Comparison of ENCODE assay signal across 1 cellular context in the genomic region with DNA sequence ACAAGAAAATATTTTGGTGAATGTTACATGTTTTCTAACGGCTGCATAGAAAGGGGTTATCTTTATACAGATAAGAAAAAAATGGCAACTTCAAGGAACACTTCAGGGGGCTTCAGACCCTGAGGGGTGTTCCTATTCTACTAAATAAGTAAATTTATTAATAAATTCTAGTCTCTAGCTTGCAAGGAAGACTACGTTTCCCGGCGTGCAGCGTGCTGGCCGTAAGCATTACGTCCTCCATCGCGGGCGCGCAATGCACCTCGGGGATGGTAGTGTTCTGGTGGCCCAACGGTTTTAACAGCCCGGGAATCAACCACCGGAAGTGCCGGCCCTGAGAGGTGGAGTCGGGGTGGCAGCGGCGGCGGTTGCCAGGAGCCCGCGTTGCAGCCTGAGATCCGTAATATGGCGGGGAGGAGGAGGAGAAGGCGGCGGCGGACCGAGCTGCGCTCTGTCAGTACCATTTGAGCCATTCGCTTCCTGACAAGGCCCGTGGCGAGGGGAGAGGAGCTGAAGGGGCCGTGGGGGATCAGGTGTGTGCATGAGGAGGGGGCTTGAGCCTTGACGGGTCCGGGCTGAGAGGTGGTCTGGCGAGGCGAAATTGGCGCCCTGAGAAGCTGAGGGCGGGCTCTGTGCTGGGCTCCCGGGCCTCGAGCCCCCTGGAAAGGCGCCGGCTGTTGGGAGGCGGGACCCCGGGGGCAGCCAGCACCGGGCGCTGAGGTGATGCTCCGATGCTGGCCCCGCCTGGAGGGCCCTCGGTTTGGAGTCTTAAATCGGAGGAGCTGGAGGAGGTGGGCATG.
TF ChIP-seq lines count a peak whose summit lies in the region.

A gene with protein sequence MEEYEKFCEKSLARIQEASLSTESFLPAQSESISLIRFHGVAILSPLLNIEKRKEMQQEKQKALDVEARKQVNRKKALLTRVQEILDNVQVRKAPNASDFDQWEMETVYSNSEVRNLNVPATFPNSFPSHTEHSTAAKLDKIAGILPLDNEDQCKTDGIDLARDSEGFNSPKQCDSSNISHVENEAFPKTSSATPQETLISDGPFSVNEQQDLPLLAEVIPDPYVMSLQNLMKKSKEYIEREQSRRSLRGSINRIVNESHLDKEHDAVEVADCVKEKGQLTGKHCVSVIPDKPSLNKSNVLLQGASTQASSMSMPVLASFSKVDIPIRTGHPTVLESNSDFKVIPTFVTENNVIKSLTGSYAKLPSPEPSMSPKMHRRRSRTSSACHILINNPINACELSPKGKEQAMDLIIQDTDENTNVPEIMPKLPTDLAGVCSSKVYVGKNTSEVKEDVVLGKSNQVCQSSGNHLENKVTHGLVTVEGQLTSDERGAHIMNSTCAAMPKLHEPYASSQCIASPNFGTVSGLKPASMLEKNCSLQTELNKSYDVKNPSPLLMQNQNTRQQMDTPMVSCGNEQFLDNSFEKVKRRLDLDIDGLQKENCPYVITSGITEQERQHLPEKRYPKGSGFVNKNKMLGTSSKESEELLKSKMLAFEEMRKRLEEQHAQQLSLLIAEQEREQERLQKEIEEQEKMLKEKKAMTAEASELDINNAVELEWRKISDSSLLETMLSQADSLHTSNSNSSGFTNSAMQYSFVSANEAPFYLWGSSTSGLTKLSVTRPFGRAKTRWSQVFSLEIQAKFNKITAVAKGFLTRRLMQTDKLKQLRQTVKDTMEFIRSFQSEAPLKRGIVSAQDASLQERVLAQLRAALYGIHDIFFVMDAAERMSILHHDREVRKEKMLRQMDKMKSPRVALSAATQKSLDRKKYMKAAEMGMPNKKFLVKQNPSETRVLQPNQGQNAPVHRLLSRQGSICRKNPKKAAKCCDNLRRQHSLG (plus strand): TSS at position 384 of the 797 bp plus-strand sequence. CDS start 3,940 bp downstream, outside the sequence.

TF ChIP-seq in GM12878, 131 proteins besides CTCF, POLR2A, EP300 and RAD21 (continued from another document):
- TF ChIP-seq RELA (IDR thresholded peaks at IDR 0.05; ENCODE audit: borderline replicate concordance, partially characterized antibody) (no peak), TAF1 (IDR thresholded peaks at IDR 0.05; ENCODE audit: borderline replicate concordance, low read depth, low read length) (peak; percentile 66; the same call in 1 of the 2 replicates), SUPT20H (IDR thresholded peaks at IDR 0.05; ENCODE audit: borderline replicate concordance, control insufficient read depth, low read depth, low read length) (no peak), RCOR1 (conservative IDR thresholded peaks at IDR 0.05; ENCODE audit: low read depth, low read length) (no peak), CHD4 (IDR thresholded peaks at IDR 0.05) (no peak), TARDBP (IDR thresholded peaks at IDR 0.05; ENCODE audit: borderline replicate concordance) (peak; percentile 91), TCF7 (IDR thresholded peaks at IDR 0.05; ENCODE audit: borderline replicate concordance) (no peak), CBX3 (IDR thresholded peaks at IDR 0.05; ENCODE audit: borderline replicate concordance, low read depth) (no peak), TCF12 (IDR thresholded peaks at IDR 0.05; ENCODE audit: low read depth, low read length) (0 out of 2 replicates have a peak, but pooled peaks have one; percentile 11), FOS (IDR thresholded peaks at IDR 0.05; ENCODE audit: borderline replicate concordance, extremely low read depth, insufficient read length) (no peak), ASH2L (IDR thresholded peaks at IDR 0.05; ENCODE audit: borderline replicate concordance, low read depth) (no peak), MYB (IDR thresholded peaks at IDR 0.05; ENCODE audit: borderline replicate concordance, low read depth, low read length) (peak; percentile 96), STAT3 (IDR thresholded peaks at IDR 0.05; ENCODE audit: low read depth, low read length) (no peak), SIN3A (IDR thresholded peaks at IDR 0.05; ENCODE audit: low read depth, low read length) (peak; percentile 91), SREBF1 (IDR thresholded peaks at IDR 0.05; ENCODE audit: low read length) (peak; percentile 84), POU2F2 (IDR thresholded peaks at IDR 0.05; ENCODE audit: borderline replicate concordance, low read depth, low read length) (peak; percentile 40; the same call in 1 of the 3 replicates), MEF2B (IDR thresholded peaks at IDR 0.05; ENCODE audit: partially characterized antibody, poor library complexity, severe bottlenecking) (peak; percentile 23), CBFB (IDR thresholded peaks at IDR 0.05; ENCODE audit: low read depth) (0 out of 2 replicates have a peak, but pooled peaks have one; percentile 46), TBL1XR1 (IDR thresholded peaks at IDR 0.05; ENCODE audit: low read depth, low read length) (no peak), NFXL1 (IDR thresholded peaks at IDR 0.05; ENCODE audit: borderline replicate concordance) (no peak), KDM1A (IDR thresholded peaks at IDR 0.05; ENCODE audit: borderline replicate concordance) (no peak), NR2C1 (IDR thresholded peaks at IDR 0.05) (peak; percentile 62), JUNB (IDR thresholded peaks at IDR 0.05) (no peak), ZNF24 (IDR thresholded peaks at IDR 0.05) (no peak), POLR2AphosphoS2 (IDR thresholded peaks at IDR 0.05; ENCODE audit: low read depth, low read length) (no peak), CBX5 (IDR thresholded peaks at IDR 0.05; ENCODE audit: low read depth) (no peak), CHD2 (IDR thresholded peaks at IDR 0.05; ENCODE audit: borderline replicate concordance, low read depth, low read length) (peak; percentile 91), HCFC1 (IDR thresholded peaks at IDR 0.05; ENCODE audit: low read length) (peak; percentile 98), HDAC6 (IDR thresholded peaks at IDR 0.05; ENCODE audit: unreplicated experiment) (no peak), ZNF217 (IDR thresholded peaks at IDR 0.05) (no peak), RAD51 (IDR thresholded peaks at IDR 0.05) (no peak), ETV6 (conservative IDR thresholded peaks at IDR 0.05 in 1 of 2, IDR thresholded peaks at IDR 0.05 in 1 of 2; ENCODE audit: borderline replicate concordance in 1 of 2, low read depth in 1 of 2) (no peak)
- TF ChIP-seq, protein P1, sequence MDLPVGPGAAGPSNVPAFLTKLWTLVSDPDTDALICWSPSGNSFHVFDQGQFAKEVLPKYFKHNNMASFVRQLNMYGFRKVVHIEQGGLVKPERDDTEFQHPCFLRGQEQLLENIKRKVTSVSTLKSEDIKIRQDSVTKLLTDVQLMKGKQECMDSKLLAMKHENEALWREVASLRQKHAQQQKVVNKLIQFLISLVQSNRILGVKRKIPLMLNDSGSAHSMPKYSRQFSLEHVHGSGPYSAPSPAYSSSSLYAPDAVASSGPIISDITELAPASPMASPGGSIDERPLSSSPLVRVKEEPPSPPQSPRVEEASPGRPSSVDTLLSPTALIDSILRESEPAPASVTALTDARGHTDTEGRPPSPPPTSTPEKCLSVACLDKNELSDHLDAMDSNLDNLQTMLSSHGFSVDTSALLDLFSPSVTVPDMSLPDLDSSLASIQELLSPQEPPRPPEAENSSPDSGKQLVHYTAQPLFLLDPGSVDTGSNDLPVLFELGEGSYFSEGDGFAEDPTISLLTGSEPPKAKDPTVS (IDR thresholded peaks at IDR 0.05; ENCODE audit: low read depth, low read length), result no peak
- TF ChIP-seq, protein P2, sequence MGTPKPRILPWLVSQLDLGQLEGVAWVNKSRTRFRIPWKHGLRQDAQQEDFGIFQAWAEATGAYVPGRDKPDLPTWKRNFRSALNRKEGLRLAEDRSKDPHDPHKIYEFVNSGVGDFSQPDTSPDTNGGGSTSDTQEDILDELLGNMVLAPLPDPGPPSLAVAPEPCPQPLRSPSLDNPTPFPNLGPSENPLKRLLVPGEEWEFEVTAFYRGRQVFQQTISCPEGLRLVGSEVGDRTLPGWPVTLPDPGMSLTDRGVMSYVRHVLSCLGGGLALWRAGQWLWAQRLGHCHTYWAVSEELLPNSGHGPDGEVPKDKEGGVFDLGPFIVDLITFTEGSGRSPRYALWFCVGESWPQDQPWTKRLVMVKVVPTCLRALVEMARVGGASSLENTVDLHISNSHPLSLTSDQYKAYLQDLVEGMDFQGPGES (IDR thresholded peaks at IDR 0.05), result no peak
- TF ChIP-seq, protein P3, sequence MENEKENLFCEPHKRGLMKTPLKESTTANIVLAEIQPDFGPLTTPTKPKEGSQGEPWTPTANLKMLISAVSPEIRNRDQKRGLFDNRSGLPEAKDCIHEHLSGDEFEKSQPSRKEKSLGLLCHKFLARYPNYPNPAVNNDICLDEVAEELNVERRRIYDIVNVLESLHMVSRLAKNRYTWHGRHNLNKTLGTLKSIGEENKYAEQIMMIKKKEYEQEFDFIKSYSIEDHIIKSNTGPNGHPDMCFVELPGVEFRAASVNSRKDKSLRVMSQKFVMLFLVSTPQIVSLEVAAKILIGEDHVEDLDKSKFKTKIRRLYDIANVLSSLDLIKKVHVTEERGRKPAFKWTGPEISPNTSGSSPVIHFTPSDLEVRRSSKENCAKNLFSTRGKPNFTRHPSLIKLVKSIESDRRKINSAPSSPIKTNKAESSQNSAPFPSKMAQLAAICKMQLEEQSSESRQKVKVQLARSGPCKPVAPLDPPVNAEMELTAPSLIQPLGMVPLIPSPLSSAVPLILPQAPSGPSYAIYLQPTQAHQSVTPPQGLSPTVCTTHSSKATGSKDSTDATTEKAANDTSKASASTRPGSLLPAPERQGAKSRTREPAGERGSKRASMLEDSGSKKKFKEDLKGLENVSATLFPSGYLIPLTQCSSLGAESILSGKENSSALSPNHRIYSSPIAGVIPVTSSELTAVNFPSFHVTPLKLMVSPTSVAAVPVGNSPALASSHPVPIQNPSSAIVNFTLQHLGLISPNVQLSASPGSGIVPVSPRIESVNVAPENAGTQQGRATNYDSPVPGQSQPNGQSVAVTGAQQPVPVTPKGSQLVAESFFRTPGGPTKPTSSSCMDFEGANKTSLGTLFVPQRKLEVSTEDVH (IDR thresholded peaks at IDR 0.05; ENCODE audit: low read depth, partially characterized antibody), result peak; percentile 44
- TF ChIP-seq, protein P4, sequence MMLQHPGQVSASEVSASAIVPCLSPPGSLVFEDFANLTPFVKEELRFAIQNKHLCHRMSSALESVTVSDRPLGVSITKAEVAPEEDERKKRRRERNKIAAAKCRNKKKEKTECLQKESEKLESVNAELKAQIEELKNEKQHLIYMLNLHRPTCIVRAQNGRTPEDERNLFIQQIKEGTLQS (IDR thresholded peaks at IDR 0.05; ENCODE audit: borderline replicate concordance, extremely low read depth, low read depth, low read length), result no peak
TF ChIP-seq in GM12878: peak in this region for 39.
